ENCODE assay signal across 24 cellular contexts in the genomic region with DNA sequence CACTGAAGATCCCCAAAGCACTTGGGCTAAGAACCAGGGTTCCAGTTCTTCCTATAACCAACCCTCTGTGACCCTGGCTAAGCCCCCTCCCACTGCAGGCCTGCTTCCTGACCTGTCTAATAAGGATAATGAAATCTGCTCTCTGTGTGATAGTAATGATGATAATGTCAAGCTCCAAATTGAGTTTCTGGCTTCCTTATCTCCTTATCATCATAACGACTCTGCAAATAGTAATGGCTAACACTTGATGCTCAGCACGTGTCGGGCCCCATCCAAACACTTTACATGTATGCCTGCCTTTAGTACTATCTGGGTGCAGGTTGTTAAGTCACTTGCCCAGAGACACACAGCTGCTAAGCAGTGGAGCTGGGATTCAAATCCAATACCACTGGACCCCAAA. TPM values are rescaled to one million over a fixed set of nuclear protein-coding genes. Genes with fewer than 3 reads are reported as not detected.
A peak's percentile ranks its signal among the peaks of the same experiment; 100 is the strongest.
DNase-seq lines count a peak whose midpoint lies in the region; FAIRE-seq and TF ChIP-seq lines count a peak whose summit lies in the region.
"Had no signal": no experiment of that assay in that cellular context is flagged by ENCODE, and none has a peak within 500 bp of the region (broad histone marks: within the 10 kb centered on the region; RNA-seq: fewer than 3 reads in every experiment).

No MANE protein-coding gene starts in this region.

- no peak for TF ChIP-seq EP300 in H1 (IDR thresholded peaks at IDR 0.05; ENCODE audit: borderline replicate concordance in 1 of 2, low read depth in 2 of 2, low read length in 2 of 2)

- no peak overlapping the region for H3K4ac ChIP-seq in H1 (replicated peaks; ENCODE audit: insufficient read length, low read depth, low read length)

- H3K27me3 Mint-ChIP-seq in T-helper 1 cell treated with Interleukin-12 subunit alpha and Interleukin-12 subunit beta and Interleukin-4 antibody, amounts not matched to agents 30 μg/mL and 1 μg/mL, for 36 hours (ENCODE audit: low read depth) = no peaks in the 10 kb centered on the region

- DNase-seq in T-helper 1 cell (no peak), SK-N-DZ (ENCODE audit: low spot score) (peak; percentile 96), H1 (ENCODE audit: low read depth in 1 of 2, low spot score in 2 of 2) (no peak), head of caudate nucleus (no peak), DMS 273 (lab: John Stamatoyannopoulos, UW; ENCODE audit: unreplicated experiment) (no peak), NCI-H446 (lab: John Stamatoyannopoulos, UW) (no peak)
- DNase-seq: BE2C, Karpas-422, NCI-H1105 treated with DMSO at 0.1 percent for 48 hours, NCI-H146, NCI-H2029, NCI-H446 treated with DMSO at 0.1 percent for 48 hours, NCI-H526, SHP77 treated with DMSO at 0.1 percent for 48 hours had no signal

- no peak overlapping the region for H2AK5ac ChIP-seq in H1 (ENCODE audit: low read depth, low read length)

- H3K23me2 ChIP-seq in H1 (ENCODE audit: low read depth, low read length) = peaks cover 13% of the 10 kb centered on the region

- H3K23ac ChIP-seq in H1 (ENCODE audit: insufficient read length) = no peak overlapping the region

- H3K18ac ChIP-seq in H1 (ENCODE audit: extremely low read depth, low read length) = no peak overlapping the region

- WGBS in H1 (ENCODE audit: extremely low coverage in 1 of 2, insufficient coverage in 1 of 2, insufficient read length in 1 of 2, insufficient replicate concordance in 2 of 2, low coverage in 1 of 2, low lambda C conversion rate in 2 of 2, missing lambda C conversion rate in 1 of 2), 2 experiments = 89% methylated on average over 3 of the region's 3 CpGs; no CpG with 5 or more reads in 1 of the 2 experiments

- no peak overlapping the region for H3K9ac ChIP-seq in H1 (replicated peaks in 1 of 4; ENCODE audit: extremely low read depth in 1 of 4, low read depth in 3 of 4, low read length in 3 of 4)

- H3K4me3 Mint-ChIP-seq in T-helper 1 cell treated with Interleukin-12 subunit alpha and Interleukin-12 subunit beta and Interleukin-4 antibody, amounts not matched to agents 30 μg/mL and 1 μg/mL, for 36 hours = no peak overlapping the region

- H4K5ac ChIP-seq in H1 (ENCODE audit: insufficient read length, low read depth, low read length) = no peak overlapping the region

- H4K91ac ChIP-seq in H1 (replicated peaks; ENCODE audit: insufficient read length, low read length) = no peak overlapping the region

- H3K79me2 ChIP-seq in H1 (ENCODE audit: control insufficient read depth in 1 of 2, insufficient read depth in 2 of 2, low read length in 2 of 2) = no peaks in the 10 kb centered on the region

- H3K9me3 ChIP-seq in H1 (ENCODE audit: insufficient read depth in 2 of 2, low read depth in 1 of 2, low read length in 1 of 2) (peaks cover 0 to 2% of the 10 kb centered on the region in 2 experiments; a peak in 1 of 4 replicates), neutrophil (no peaks in the 10 kb centered on the region)
- H3K9me3 ChIP-seq: BE2C had no signal

- no peak for FAIRE-seq in H1 (lab: Jason Lieb, UNC)
- FAIRE-seq: GM19239, H54, HepG2 had no signal

- H3K14ac ChIP-seq in H1 (ENCODE audit: insufficient read length) = no peak overlapping the region

- no peak overlapping the region for H3K4me2 ChIP-seq in H1 (ENCODE audit: insufficient read depth in 1 of 2, low read depth in 2 of 2, low read length in 2 of 2)

- H3K56ac ChIP-seq in H1 (replicated peaks; ENCODE audit: insufficient read length, low read depth, low read length) = no peak overlapping the region

- peak overlapping the region; percentile 45 for H3K27ac Mint-ChIP-seq in T-helper 1 cell treated with Interleukin-12 subunit alpha and Interleukin-12 subunit beta and Interleukin-4 antibody, amounts not matched to agents 30 μg/mL and 1 μg/mL, for 36 hours

- peaks cover 15% of the 10 kb centered on the region for H3K4me1 Mint-ChIP-seq in T-helper 1 cell treated with Interleukin-12 subunit alpha and Interleukin-12 subunit beta and Interleukin-4 antibody, amounts not matched to agents 30 μg/mL and 1 μg/mL, for 36 hours (ENCODE audit: low read depth)

- H3K4me1 ChIP-seq in H1 (replicated peaks in 1 of 4; ENCODE audit: control insufficient read depth in 3 of 4, insufficient read depth in 4 of 4, low read length in 3 of 4) (peaks cover 4 to 32% (median 21%) of the 10 kb centered on the region in 4 experiments), neutrophil (ENCODE audit: control insufficient read depth in 1 of 2, insufficient read depth in 1 of 2, low read depth in 1 of 2, low read length in 1 of 2) (peaks cover 18 to 21% of the 10 kb centered on the region in 2 experiments)

- TF ChIP-seq RAD21 in H1 (IDR thresholded peaks at IDR 0.05 in 1 of 2, conservative IDR thresholded peaks at IDR 0.05 in 1 of 2; ENCODE audit: low read depth in 2 of 2, low read length in 2 of 2) = no peak

- H3K27ac ChIP-seq in H1 (ENCODE audit: low read depth, low read length) (no peak overlapping the region), neutrophil (peak overlapping the region; percentile 56)
- H3K27ac ChIP-seq: 22Rv1, RWPE1, SK-N-MC had no signal

- no peak for TF ChIP-seq CTCF in H1 (IDR thresholded peaks at IDR 0.05; ENCODE audit: control extremely low read depth in 1 of 3, insufficient read depth in 1 of 3, low read depth in 1 of 3, low read length in 3 of 3)
- no peak for TF ChIP-seq CTCF in neutrophil (IDR thresholded peaks at IDR 0.05)

- H3K9me3 Mint-ChIP-seq in T-helper 1 cell treated with Interleukin-12 subunit alpha and Interleukin-12 subunit beta and Interleukin-4 antibody, amounts not matched to agents 30 μg/mL and 1 μg/mL, for 36 hours = no peaks in the 10 kb centered on the region

- no peak overlapping the region for H2BK12ac ChIP-seq in H1 (ENCODE audit: low read depth, low read length)

- no peaks in the 10 kb centered on the region for H3K79me1 ChIP-seq in H1 (ENCODE audit: low read depth, low read length)

- CTCF ChIA-PET in H1 (lab: Charles Lee; ENCODE audit: partially characterized antibody) = interaction anchor here (0.6 to 3.2 kb wide), 4 partner anchors 9 to 290 kb away, joined by 3 to 19 read pairs (median 4); no protein-coding TSS in a partner anchor

- H3K27me3 ChIP-seq in H1 (replicated peaks in 1 of 4; ENCODE audit: control insufficient read depth in 3 of 4, extremely low read depth in 1 of 4, insufficient read depth in 3 of 4, low read length in 3 of 4) (peaks cover 0 to 2% (median 0%) of the 10 kb centered on the region in 4 experiments; a peak in 4 of 7 replicates), neutrophil (peaks cover 6% of the 10 kb centered on the region)
- H3K27me3 ChIP-seq: BE2C had no signal

- no peak overlapping the region; the same call in 1 of the 2 replicates for H4K8ac ChIP-seq in H1 (ENCODE audit: extremely low read depth, insufficient read depth, low read length)

- peaks cover 54% of the 10 kb centered on the region for H3K36me3 Mint-ChIP-seq in T-helper 1 cell treated with Interleukin-12 subunit alpha and Interleukin-12 subunit beta and Interleukin-4 antibody, amounts not matched to agents 30 μg/mL and 1 μg/mL, for 36 hours (ENCODE audit: low read depth)

- no peak for TF ChIP-seq POLR2A in H1 (IDR thresholded peaks at IDR 0.05; ENCODE audit: control extremely low read depth in 1 of 2, low read depth in 2 of 2, low read length in 2 of 2)

- no peak overlapping the region for H2BK20ac ChIP-seq in H1 (ENCODE audit: low read length)

- intact Hi-C loops in head of caudate nucleus (cut with DNase I) = no loop called here

- H2AFZ ChIP-seq in H1 (ENCODE audit: low read length) = no peak overlapping the region

- POLR2A ChIA-PET in H1 (lab: Charles Lee; ENCODE audit: partially characterized antibody) = interaction anchor here (0.8 to 1.7 kb wide), 6 partner anchors 12 to 127 kb away, joined by 3 to 7 read pairs (median 5); partner anchors contain the start of genes C12orf57, MLF2, P3H3 and PTMS

- peak overlapping the region; percentile 72; the same call in 1 of the 2 replicates for H2BK15ac ChIP-seq in H1 (ENCODE audit: low read length)

- H4K20me1 ChIP-seq in H1 (replicated peaks in 1 of 2; ENCODE audit: control insufficient read depth in 1 of 2, insufficient read depth in 2 of 2, low read length in 2 of 2) = peaks cover 0 to 6% of the 10 kb centered on the region in 2 experiments

- no peak overlapping the region for H2BK120ac ChIP-seq in H1 (replicated peaks; ENCODE audit: low read depth, low read length)

- H3K36me3 ChIP-seq in H1 (ENCODE audit: control insufficient read depth in 2 of 4, insufficient read depth in 4 of 4, low read length in 3 of 4) (no peaks in the 10 kb centered on the region; a peak in 1 of 8 replicates), neutrophil (no peaks in the 10 kb centered on the region)
- H3K36me3 ChIP-seq: BE2C had no signal

- no peak overlapping the region for H3K4me3 ChIP-seq in H1 (ENCODE audit: extremely low read depth in 1 of 4, insufficient read depth in 2 of 4, low read depth in 3 of 4, low read length in 4 of 4)
- H3K4me3 ChIP-seq in neutrophil (ENCODE audit: low read depth in 1 of 2, low read length in 1 of 2) = no peak overlapping the region
- H3K4me3 ChIP-seq: SK-N-MC had no signal

- H2BK5ac ChIP-seq in H1 (ENCODE audit: low read depth, low read length) = no peak overlapping the region

RNA-seq across cellular contexts. Expression of gene GPR162, which starts 5.0 kb away (rescaled TPM):
- 37.5 and 46.0 TPM in 2 replicates for polyA plus RNA-seq in SK-N-DZ (2014; cell fraction: cytosol; rRNA removed)
- polyA plus RNA-seq in SK-N-DZ (2014; cell fraction: nucleus; rRNA removed) = 70.7 and 77.4 TPM in 2 replicates
- total RNA-seq in H1 (2021; fragmentation: NEBNext Ultra II Directional; extraction: Animal tissue kit (Norgen Biotek cat#: 25700)) = 8.6 and 8.8 TPM in 2 replicates
- polyA plus RNA-seq in H1 (2011; rRNA removed) = 7.3 and 9.5 TPM in 2 replicates
- polyA plus RNA-seq in H1 (2011; cell fraction: cytosol; rRNA removed) = 7.9 TPM
- polyA plus RNA-seq in H1 (2011; cell fraction: nucleus; rRNA removed) = 22.3 TPM
- 7.5 to 9.0 TPM (median 8.8 TPM) in 4 replicates for polyA plus RNA-seq in H1 (2012, experiment 1 of 2)
- polyA plus RNA-seq in H1 (2012, experiment 2 of 2) = 7.7 TPM
- 5.7 TPM for polyA plus RNA-seq in H1 (2013, experiment 1 of 2)
- 6.8 TPM for polyA plus RNA-seq in H1 (2013, experiment 2 of 2)
- 4.2 and 4.3 TPM in 2 replicates for polyA minus RNA-seq in H1 (2011; rRNA and poly(A)+ RNA removed)
- polyA minus RNA-seq in H1 (2011; cell fraction: cytosol; rRNA and poly(A)+ RNA removed) = 8.6 TPM
- 6.1 TPM for polyA minus RNA-seq in H1 (2011; cell fraction: nucleus; rRNA and poly(A)+ RNA removed)
- total RNA-seq: HepG2 had no signal

RNA-seq across cellular contexts. Expression of gene P3H3, which starts 11.6 kb away (rescaled TPM):
- 34.5 and 38.9 TPM in 2 replicates for polyA plus RNA-seq in SK-N-DZ (2014; cell fraction: cytosol; rRNA removed)
- polyA plus RNA-seq in SK-N-DZ (2014; cell fraction: nucleus; rRNA removed) = 221 and 272 TPM in 2 replicates
- 42.4 and 43.5 TPM in 2 replicates for total RNA-seq in H1 (2021; fragmentation: NEBNext Ultra II Directional; extraction: Animal tissue kit (Norgen Biotek cat#: 25700))
- polyA plus RNA-seq in H1 (2011; rRNA removed) = 22.9 and 40.9 TPM in 2 replicates
- polyA plus RNA-seq in H1 (2011; cell fraction: cytosol; rRNA removed) = 34.9 TPM
- 89.3 TPM for polyA plus RNA-seq in H1 (2011; cell fraction: nucleus; rRNA removed)
- polyA plus RNA-seq in H1 (2012, experiment 1 of 2) = 28.7 to 51.3 TPM (median 45.4 TPM) in 4 replicates
- 27.7 TPM for polyA plus RNA-seq in H1 (2012, experiment 2 of 2)
- 33.4 TPM for polyA plus RNA-seq in H1 (2013, experiment 1 of 2)
- 30.6 TPM for polyA plus RNA-seq in H1 (2013, experiment 2 of 2)
- 14.7 and 16.0 TPM in 2 replicates for polyA minus RNA-seq in H1 (2011; rRNA and poly(A)+ RNA removed)
- polyA minus RNA-seq in H1 (2011; cell fraction: cytosol; rRNA and poly(A)+ RNA removed) = 21.8 TPM
- polyA minus RNA-seq in H1 (2011; cell fraction: nucleus; rRNA and poly(A)+ RNA removed) = 35.7 TPM

RNA-seq across cellular contexts. Expression of gene GNB3, which starts 24.1 kb away (rescaled TPM):
- polyA plus RNA-seq in SK-N-DZ (2014; cell fraction: cytosol; rRNA removed) = 8.4 and 16.4 TPM in 2 replicates
- 110 and 150 TPM in 2 replicates for polyA plus RNA-seq in SK-N-DZ (2014; cell fraction: nucleus; rRNA removed)
- 9.0 and 9.9 TPM in 2 replicates for total RNA-seq in H1 (2021; fragmentation: NEBNext Ultra II Directional; extraction: Animal tissue kit (Norgen Biotek cat#: 25700))
- polyA plus RNA-seq in H1 (2011; rRNA removed) = 9.9 and 13.9 TPM in 2 replicates
- 12.7 TPM for polyA plus RNA-seq in H1 (2011; cell fraction: cytosol; rRNA removed)
- 82.1 TPM for polyA plus RNA-seq in H1 (2011; cell fraction: nucleus; rRNA removed)
- polyA plus RNA-seq in H1 (2012, experiment 1 of 2) = 10.9 to 15.6 TPM (median 13.3 TPM) in 4 replicates
- 7.5 TPM for polyA plus RNA-seq in H1 (2012, experiment 2 of 2)
- 5.5 TPM for polyA plus RNA-seq in H1 (2013, experiment 1 of 2)
- polyA plus RNA-seq in H1 (2013, experiment 2 of 2) = 4.9 TPM
- 5.6 and 5.7 TPM in 2 replicates for polyA minus RNA-seq in H1 (2011; rRNA and poly(A)+ RNA removed)
- 6.0 TPM for polyA minus RNA-seq in H1 (2011; cell fraction: cytosol; rRNA and poly(A)+ RNA removed)
- polyA minus RNA-seq in H1 (2011; cell fraction: nucleus; rRNA and poly(A)+ RNA removed) = 17.2 TPM

RNA-seq across cellular contexts. Expression of gene CD4, which starts 27.3 kb away (rescaled TPM):
- polyA plus RNA-seq in SK-N-DZ (2014; cell fraction: cytosol; rRNA removed) = 5.8 and 7.7 TPM in 2 replicates
- polyA plus RNA-seq in SK-N-DZ (2014; cell fraction: nucleus; rRNA removed) = 6.6 and 8.7 TPM in 2 replicates
- 3.2 and 3.4 TPM in 2 replicates for total RNA-seq in H1 (2021; fragmentation: NEBNext Ultra II Directional; extraction: Animal tissue kit (Norgen Biotek cat#: 25700))
- 5.1 and 5.6 TPM in 2 replicates for polyA plus RNA-seq in H1 (2011; rRNA removed)
- 5.1 TPM for polyA plus RNA-seq in H1 (2011; cell fraction: cytosol; rRNA removed)
- 5.1 TPM for polyA plus RNA-seq in H1 (2011; cell fraction: nucleus; rRNA removed)
- 5.8 to 6.9 TPM (median 6.7 TPM) in 4 replicates for polyA plus RNA-seq in H1 (2012, experiment 1 of 2)
- 4.3 TPM for polyA plus RNA-seq in H1 (2012, experiment 2 of 2)
- polyA plus RNA-seq in H1 (2013, experiment 1 of 2) = 2.7 TPM
- 2.4 TPM for polyA plus RNA-seq in H1 (2013, experiment 2 of 2)
- polyA minus RNA-seq in H1 (2011; rRNA and poly(A)+ RNA removed) = 3.3 and 3.4 TPM in 2 replicates
- 1.6 TPM for polyA minus RNA-seq in H1 (2011; cell fraction: cytosol; rRNA and poly(A)+ RNA removed)
- polyA minus RNA-seq in H1 (2011; cell fraction: nucleus; rRNA and poly(A)+ RNA removed) = 1.8 TPM
- total RNA-seq: HT1080, M059J had no signal

RNA-seq across cellular contexts. Expression of gene CDCA3, which starts 34.5 kb away (rescaled TPM):
- 72.9 and 97.2 TPM in 2 replicates for polyA plus RNA-seq in SK-N-DZ (2014; cell fraction: cytosol; rRNA removed)
- 191 and 199 TPM in 2 replicates for polyA plus RNA-seq in SK-N-DZ (2014; cell fraction: nucleus; rRNA removed)
- total RNA-seq in H1 (2021; fragmentation: NEBNext Ultra II Directional; extraction: Animal tissue kit (Norgen Biotek cat#: 25700)) = 47.4 and 47.7 TPM in 2 replicates
- polyA plus RNA-seq in H1 (2011; rRNA removed) = 71.2 and 77.0 TPM in 2 replicates
- 75.6 TPM for polyA plus RNA-seq in H1 (2011; cell fraction: cytosol; rRNA removed)
- polyA plus RNA-seq in H1 (2011; cell fraction: nucleus; rRNA removed) = 85.8 TPM
- 46.7 to 59.8 TPM (median 55.0 TPM) in 4 replicates for polyA plus RNA-seq in H1 (2012, experiment 1 of 2)
- 40.3 TPM for polyA plus RNA-seq in H1 (2012, experiment 2 of 2)
- 51.4 TPM for polyA plus RNA-seq in H1 (2013, experiment 1 of 2)
- polyA plus RNA-seq in H1 (2013, experiment 2 of 2) = 48.1 TPM
- 21.4 and 28.2 TPM in 2 replicates for polyA minus RNA-seq in H1 (2011; rRNA and poly(A)+ RNA removed)
- polyA minus RNA-seq in H1 (2011; cell fraction: cytosol; rRNA and poly(A)+ RNA removed) = 27.6 TPM
- 55.8 TPM for polyA minus RNA-seq in H1 (2011; cell fraction: nucleus; rRNA and poly(A)+ RNA removed)
